Comparison of ENCODE assay signal across 11 cellular contexts in the genomic region with DNA sequence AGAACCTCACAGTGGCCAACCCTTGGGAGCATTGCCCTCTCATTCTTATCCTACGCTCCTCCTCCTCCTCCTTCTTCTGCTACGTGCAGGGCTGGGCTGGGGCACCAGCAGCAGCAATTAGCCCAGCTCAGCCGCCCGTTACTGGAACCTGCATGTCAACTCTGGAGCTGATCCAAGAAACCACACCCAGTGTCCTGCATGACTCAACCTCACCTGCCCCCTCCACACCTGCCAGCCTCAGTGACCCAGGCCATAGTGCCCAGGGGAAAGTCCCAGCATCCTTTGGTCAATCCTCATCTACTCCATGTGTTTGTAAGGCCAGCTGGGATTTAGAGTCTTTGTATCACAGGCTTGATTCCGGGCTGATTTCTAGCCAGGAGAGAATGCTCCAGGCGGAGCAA. TPM values are rescaled to one million over a fixed set of nuclear protein-coding genes. Genes with fewer than 3 reads are reported as not detected.
A peak's percentile ranks its signal among the peaks of the same experiment; 100 is the strongest.
DNase-seq lines count a peak whose midpoint lies in the region; ATAC-seq and TF ChIP-seq lines count a peak whose summit lies in the region.
"Had no signal": no experiment of that assay in that cellular context is flagged by ENCODE, and none has a peak within 500 bp of the region (broad histone marks: within the 10 kb centered on the region; RNA-seq: fewer than 3 reads in every experiment).

No MANE protein-coding gene starts in this region.

- no peaks in the 10 kb centered on the region for H3K36me3 Mint-ChIP-seq in T-cell

- ATAC-seq in left lung (peak; percentile 63), T-cell (replicated peaks in 1 of 4) (no peak)
- ATAC-seq: psoas muscle had no signal

- TF ChIP-seq CTCF in left lung (IDR thresholded peaks at IDR 0.05) (no peak), OCI-LY7 (conservative IDR thresholded peaks at IDR 0.05; ENCODE audit: low read length) (no peak)

- intact Hi-C loops in left lung (cut with DNase I): no loop called here
- intact Hi-C loops in OCI-LY7 (cut with micrococcal nuclease; ENCODE audit: unreplicated experiment): no loop called here

- no TSS peak for BruUV-seq in OCI-LY7 (replicated peaks; lab: Mats Ljungman, UMichigan)

- no peaks in the 10 kb centered on the region for H3K79me2 ChIP-seq in OCI-LY7 (ENCODE audit: insufficient read depth, low read depth, low read length)

- no peaks in the 10 kb centered on the region for H3K9me3 Mint-ChIP-seq in T-cell

- no peak overlapping the region for H3K4me2 ChIP-seq in OCI-LY7 (ENCODE audit: low read length)

- H3K4me1 Mint-ChIP-seq in T-cell: peaks cover 0 to 4% (median 0%) of the 10 kb centered on the region in 3 donors

- no peaks in the 10 kb centered on the region for H4K20me1 ChIP-seq in OCI-LY7 (ENCODE audit: insufficient read depth, low read length)

- POLR2A ChIA-PET in T-cell (lab: Charles Lee) (no interaction called here), OCI-LY7 (lab: Charles Lee) (interaction anchor here (0.6 kb wide), 1 partner anchor 25 kb away, joined by 5 read pairs; no protein-coding TSS in a partner anchor)

- H3K27ac Mint-ChIP-seq in T-cell: no peak overlapping the region

- H3K4me3 Mint-ChIP-seq in T-cell: no peak overlapping the region

- no peak overlapping the region for H2AFZ ChIP-seq in OCI-LY7 (ENCODE audit: low read length)

- H3K27me3 ChIP-seq in left lung: peaks cover 0 to 12% of the 10 kb centered on the region in 2 donors

- no peak overlapping the region for H3K4me3 ChIP-seq in left lung
- no peak overlapping the region for H3K4me3 ChIP-seq in OCI-LY7 (ENCODE audit: low read depth, low read length, poor library complexity, severe bottlenecking)
- H3K4me3 ChIP-seq: psoas muscle had no signal

- DNase-seq in COLO668 (lab: John Stamatoyannopoulos, UW; ENCODE audit: unreplicated experiment) (peak; percentile 98), NCI-H1436 (lab: John Stamatoyannopoulos, UW) (peak; percentile 69), RPMI8226 (peak; percentile 91), left lung (peak; percentile 79 to 85), T-cell (no peak), caudate nucleus (lab: John Stamatoyannopoulos, UW) (no peak), OCI-LY7 (ENCODE audit: low spot score) (no peak), HPDE6-E6E7 (ENCODE audit: extremely low spot score) (no peak)
- DNase-seq: activated naive CD4-positive, alpha-beta T cell; AML-193; psoas muscle had no signal

- H3K27ac ChIP-seq in left lung (no peak overlapping the region), caudate nucleus (ENCODE audit: low read depth, low read length) (no peak overlapping the region), OCI-LY7 (ENCODE audit: low read depth, low read length, poor library complexity, severe bottlenecking) (no peak overlapping the region)
- H3K27ac ChIP-seq: psoas muscle had no signal

- H3K27me3 Mint-ChIP-seq in T-cell: peaks cover 14 to 16% of the 10 kb centered on the region in 2 donors

- H3K4me1 ChIP-seq in left lung (no peaks in the 10 kb centered on the region), OCI-LY7 (ENCODE audit: insufficient read depth, low read length, poor library complexity, severe bottlenecking) (no peaks in the 10 kb centered on the region)
- H3K4me1 ChIP-seq: psoas muscle had no signal

- H3K36me3 ChIP-seq in left lung: no peaks in the 10 kb centered on the region
- H3K36me3 ChIP-seq in OCI-LY7 (ENCODE audit: insufficient read depth, low read length): no peaks in the 10 kb centered on the region

- H3K9me3 ChIP-seq in left lung: no peaks in the 10 kb centered on the region
- H3K9me3 ChIP-seq in OCI-LY7 (ENCODE audit: low read length): no peaks in the 10 kb centered on the region
- H3K9me3 ChIP-seq: psoas muscle had no signal

- no peaks in the 10 kb centered on the region for H3K9me2 ChIP-seq in OCI-LY7 (ENCODE audit: insufficient read depth, low read length)

- CTCF ChIA-PET in T-cell (lab: Charles Lee): interaction anchor here in 1 of 2 donors (0.6 kb wide), 1 partner anchor 1216 kb away, joined by 3 read pairs; no protein-coding TSS in a partner anchor
- CTCF ChIA-PET in OCI-LY7 (lab: Charles Lee; ENCODE audit: unreplicated experiment): no interaction called here

RNA-seq across cellular contexts. Expression of a gene that starts 12.6 kb away (rescaled TPM):
- 100 to 1,000 TPM in 1 of 2 donors, 10 to 100 TPM in 1; 77.6 to 146 TPM for total RNA-seq in left lung
- 1 to 10 TPM in 4 of 5 donors, under 1 TPM in 1; 0.90 to 3.7 (median 1.5) TPM for total RNA-seq in T-cell
- 0.09 TPM in 1 of 2 replicates, not detected in the other for total RNA-seq in OCI-LY7 (2014; rRNA removed; shearing (Covaris generic))
- 0.18 and 0.44 TPM in 2 replicates for total RNA-seq in OCI-LY7 (2022)

RNA-seq across cellular contexts. Expression of a gene that starts 40.6 kb away (rescaled TPM):
- 10 to 100 TPM; 77.9 to 81.2 TPM for total RNA-seq in left lung
- total RNA-seq in T-cell: 10 to 100 TPM; 20.1 to 30.4 (median 23.9) TPM
- total RNA-seq in OCI-LY7 (2014; rRNA removed; shearing (Covaris generic)): 14.7 and 22.7 TPM in 2 replicates
- total RNA-seq in OCI-LY7 (2022): 50.9 and 52.1 TPM in 2 replicates

Comparison
In these comparisons a context has a peak if more than half of its experiments do, and no peak if none do; other contexts are left out.
1. DNase-seq: peak in COLO668 (single experiment), NCI-H1436 (single experiment), RPMI8226 (single experiment) and left lung (2 of 2); none in T-cell (0 of 34), caudate nucleus (0 of 61), OCI-LY7 (single experiment) and HPDE6-E6E7 (single experiment).
2. RNA of a gene that starts 12.6 kb away (total RNA-seq): 77.6 to 146 TPM in left lung; 0.90 to 3.7 TPM in T-cell and 0.09 to 0.44 TPM in OCI-LY7; every median in the first group is over 10 times any median in the second.